ENCODE assay signal across 12 cellular contexts in the genomic region with DNA sequence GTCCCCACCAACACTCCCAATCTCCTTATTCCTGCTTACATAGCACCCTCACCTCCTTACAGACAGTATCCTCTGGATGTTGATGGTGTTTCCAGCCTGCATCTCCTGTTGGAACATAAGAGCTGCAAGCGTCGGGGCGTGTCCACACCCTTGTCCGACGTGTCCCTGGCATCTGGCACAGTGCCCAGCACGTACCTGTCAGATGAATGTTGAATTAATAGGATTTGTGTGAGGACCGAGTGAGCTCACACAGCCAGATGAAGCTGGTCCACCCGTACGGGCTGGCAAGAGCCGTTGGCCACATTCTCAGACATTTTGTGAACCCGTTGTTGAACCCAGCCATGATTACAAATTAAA. TPM values are rescaled to one million over a fixed set of nuclear protein-coding genes. Genes with fewer than 3 reads are reported as not detected.
DNase-seq lines count a peak whose midpoint lies in the region; ATAC-seq and TF ChIP-seq lines count a peak whose summit lies in the region.
"Had no signal": no experiment of that assay in that cellular context is flagged by ENCODE, and none has a peak within 500 bp of the region (broad histone marks: within the 10 kb centered on the region; RNA-seq: fewer than 3 reads in every experiment).

No MANE protein-coding gene starts in this region.

- intact Hi-C loops in cardiac septum (cut with DNase I), result loop anchor here (5.0 kb wide), 1 partner anchor 66 kb away; no protein-coding TSS in a partner anchor

- H3K27ac ChIP-seq in VCaP, result peak overlapping the region; percentile 47; the same call in 1 of the 2 replicates
- H3K27ac ChIP-seq: psoas muscle had no signal

- TF ChIP-seq CTCF in VCaP (conservative IDR thresholded peaks at IDR 0.05), result no peak

- ATAC-seq in HG03520 (IDR thresholded peaks at IDR 0.05; ENCODE audit: unreplicated experiment) (no peak), GM21526 (IDR thresholded peaks at IDR 0.05; ENCODE audit: low FRiP score, unreplicated experiment) (no peak), HG02852 (IDR thresholded peaks at IDR 0.05; ENCODE audit: unreplicated experiment) (no peak)
- ATAC-seq: psoas muscle had no signal

- DNase-seq in DMS53 treated with DMSO at 0.1 percent for 48 hours (lab: John Stamatoyannopoulos, UW; ENCODE audit: unreplicated experiment) (peak; percentile 54), NCI-H146 (lab: John Stamatoyannopoulos, UW) (peak; percentile 80), mucosa of gallbladder (ENCODE audit: low spot score) (peak; percentile 88), cardiac septum (ENCODE audit: low spot score) (no peak)
- DNase-seq: activated CD4-positive, alpha-beta T cell treated with anti-CD3 and anti-CD28 coated beads, Interleukin-2, amount 50 U/mL, for 48 hours; activated naive CD4-positive, alpha-beta T cell; CD4-positive, CD25-positive, alpha-beta regulatory T cell; psoas muscle had no signal

RNA-seq across cellular contexts. Expression of a gene that starts 12.2 kb away (rescaled TPM):
- total RNA-seq in mucosa of gallbladder (36.7 TPM), cardiac septum (23.8 TPM)

RNA-seq across cellular contexts. Expression of a gene that starts 54.6 kb away (rescaled TPM):
- total RNA-seq in mucosa of gallbladder (9.7 TPM), cardiac septum (5.7 TPM)
